15 cellular contexts compared by ENCODE assay signal in the genomic region with DNA sequence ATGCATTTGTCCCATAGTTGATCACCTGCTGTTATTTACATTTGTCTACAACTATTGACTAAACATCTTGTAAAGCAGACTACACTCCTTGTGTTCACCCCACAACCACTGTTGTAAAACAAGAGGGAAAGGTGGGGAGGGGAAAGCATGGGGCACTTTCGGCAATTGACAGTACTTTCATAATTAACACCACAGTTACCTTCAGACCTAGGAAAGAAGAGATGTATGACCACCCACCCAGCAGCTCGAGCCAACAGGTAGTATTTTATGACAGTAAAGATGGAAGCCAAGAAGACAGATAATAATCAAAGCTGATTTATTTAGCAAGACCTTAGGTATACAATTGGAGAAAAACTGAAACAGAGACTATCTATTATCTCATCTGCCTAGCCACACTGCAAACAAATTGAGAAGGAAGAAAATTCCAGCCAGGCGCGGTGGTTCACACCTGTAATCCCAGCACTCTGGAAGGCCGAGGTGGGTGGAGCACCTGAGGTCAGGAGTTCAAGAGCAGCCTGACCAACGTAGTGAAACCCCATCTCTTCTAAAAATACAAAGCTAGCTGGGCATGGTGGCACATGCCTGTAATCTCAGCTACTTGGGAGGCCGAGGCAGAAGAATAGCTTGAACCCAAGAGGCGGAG. TPM values are rescaled to one million over a fixed set of nuclear protein-coding genes. Genes with fewer than 3 reads are reported as not detected.
DNase-seq lines count a peak whose midpoint lies in the region; ATAC-seq and TF ChIP-seq lines count a peak whose summit lies in the region.
"Had no signal": no experiment of that assay in that cellular context is flagged by ENCODE, and none has a peak within 500 bp of the region (broad histone marks: within the 10 kb centered on the region; RNA-seq: fewer than 3 reads in every experiment).

No MANE protein-coding gene starts in this region.

- no peak overlapping the region for H2AFZ ChIP-seq in Karpas-422 (ENCODE audit: low read length)

- peak overlapping the region; percentile 81 for H3K27ac Mint-ChIP-seq in progenitor cell of endocrine pancreas
- H3K27ac Mint-ChIP-seq in effector memory CD8-positive, alpha-beta T cell: peak overlapping the region in 1 of 2 donors; percentile 62
- H3K27ac Mint-ChIP-seq: B cell; CD4-positive, alpha-beta T cell had no signal

- no peaks in the 10 kb centered on the region for H3K9me2 ChIP-seq in Karpas-422 (replicated peaks; ENCODE audit: insufficient read depth, low read length)

- H3K27ac ChIP-seq in right atrium auricular region (no peak overlapping the region), Karpas-422 (ENCODE audit: low read length) (no peak overlapping the region), VCaP (peak overlapping the region; percentile 76)

- H3K27me3 ChIP-seq in right atrium auricular region (no peaks in the 10 kb centered on the region), Karpas-422 (ENCODE audit: low read length) (no peaks in the 10 kb centered on the region)

- H3K36me3 Mint-ChIP-seq in progenitor cell of endocrine pancreas (ENCODE audit: insufficient read depth): peaks cover 6% of the 10 kb centered on the region
- no peaks in the 10 kb centered on the region for H3K36me3 Mint-ChIP-seq in effector memory CD8-positive, alpha-beta T cell (ENCODE audit: insufficient read depth)

- H3K27me3 Mint-ChIP-seq in progenitor cell of endocrine pancreas: no peaks in the 10 kb centered on the region
- H3K27me3 Mint-ChIP-seq in effector memory CD8-positive, alpha-beta T cell: no peaks in the 10 kb centered on the region
- H3K27me3 Mint-ChIP-seq: B cell; CD4-positive, alpha-beta T cell had no signal

- H3K36me3 ChIP-seq in right atrium auricular region: no peaks in the 10 kb centered on the region
- H3K36me3 ChIP-seq in Karpas-422 (ENCODE audit: insufficient read depth, low read length): peaks cover 6% of the 10 kb centered on the region; the same call in 1 of the 2 replicates

- H3K4me3 ChIP-seq in right atrium auricular region: no peak overlapping the region
- no peak overlapping the region for H3K4me3 ChIP-seq in Karpas-422 (ENCODE audit: low read length)

- no peak overlapping the region for H3K9ac ChIP-seq in Karpas-422 (ENCODE audit: low read length)

- no peak overlapping the region for H3K4me3 Mint-ChIP-seq in progenitor cell of endocrine pancreas (ENCODE audit: low read depth)
- no peak overlapping the region for H3K4me3 Mint-ChIP-seq in effector memory CD8-positive, alpha-beta T cell
- H3K4me3 Mint-ChIP-seq: B cell; CD4-positive, alpha-beta T cell had no signal

- TF ChIP-seq CTCF in right atrium auricular region (IDR thresholded peaks at IDR 0.05): no peak
- TF ChIP-seq CTCF in VCaP (conservative IDR thresholded peaks at IDR 0.05): no peak
- TF ChIP-seq CTCF in progenitor cell of endocrine pancreas (IDR thresholded peaks at IDR 0.05; ENCODE audit: unreplicated experiment): no peak

- no peak overlapping the region for H3K4me2 ChIP-seq in Karpas-422 (ENCODE audit: low read depth, low read length, poor library complexity, severe bottlenecking)

- H4K20me1 ChIP-seq in Karpas-422 (ENCODE audit: insufficient read depth, low read depth, low read length): no peaks in the 10 kb centered on the region

- peaks cover 89% of the 10 kb centered on the region for H3K79me2 ChIP-seq in Karpas-422 (ENCODE audit: low read length)

- intact Hi-C loops in Right ventricle myocardium inferior (cut with DNase I): no loop called here

- ATAC-seq in Right ventricle myocardium inferior: no peak
- no peak for ATAC-seq in effector memory CD8-positive, alpha-beta T cell (replicated peaks)

- H3K4me1 Mint-ChIP-seq in progenitor cell of endocrine pancreas (ENCODE audit: low read depth): peaks cover 14% of the 10 kb centered on the region
- H3K4me1 Mint-ChIP-seq in effector memory CD8-positive, alpha-beta T cell (ENCODE audit: low read depth in 2 of 2): peaks cover 11 to 18% of the 10 kb centered on the region in 2 donors

- peaks cover 0 to 5% of the 10 kb centered on the region in 2 donors for H3K4me1 ChIP-seq in right atrium auricular region
- H3K4me1 ChIP-seq in Karpas-422 (ENCODE audit: low read length): 0 out of 2 replicates have a peak, but pooled peaks cover 3% of the 10 kb centered on the region

- H3K9me3 ChIP-seq in right atrium auricular region (no peaks in the 10 kb centered on the region), Karpas-422 (ENCODE audit: low read length) (no peaks in the 10 kb centered on the region)

- DNase-seq in Right ventricle myocardium inferior (ENCODE audit: missing footprints) (peak; percentile 66), right atrium auricular region (ENCODE audit: low spot score) (no peak), Karpas-422 (peak; percentile 29), progenitor cell of endocrine pancreas (ENCODE audit: low spot score, unreplicated experiment) (no peak), SK-N-DZ (ENCODE audit: low spot score) (no peak), NCI-H1694 treated with DMSO at 0.1 percent for 48 hours (lab: John Stamatoyannopoulos, UW) (no peak)
- DNase-seq in effector memory CD8-positive, alpha-beta T cell: no peak
- DNase-seq: CD4-positive, alpha-beta T cell; HCEC 1CT; KG1; NCI-H1048; NCI-H146; SIG-M5 had no signal

- H3K9me3 Mint-ChIP-seq in progenitor cell of endocrine pancreas (ENCODE audit: low read depth): peaks cover 4% of the 10 kb centered on the region
- no peaks in the 10 kb centered on the region for H3K9me3 Mint-ChIP-seq in effector memory CD8-positive, alpha-beta T cell
- H3K9me3 Mint-ChIP-seq: CD4-positive, alpha-beta T cell had no signal

RNA-seq across cellular contexts. Expression of gene HECTD4, which starts 11.2 kb away (rescaled TPM):
- total RNA-seq in Right ventricle myocardium inferior: 22.6 TPM
- 10 to 100 TPM; 14.8 to 16.5 TPM for total RNA-seq in right atrium auricular region
- total RNA-seq in Karpas-422 (2014; rRNA removed; shearing (Covaris generic); ENCODE audit: low replicate concordance): 28.0 and 32.5 TPM in 2 replicates
- total RNA-seq in progenitor cell of endocrine pancreas: 86.7 and 88.8 TPM in 2 replicates
- 13.1 and 14.2 TPM in 2 replicates for polyA plus RNA-seq in SK-N-DZ (2014; cell fraction: cytosol; rRNA removed)
- polyA plus RNA-seq in SK-N-DZ (2014; cell fraction: nucleus; rRNA removed): 22.2 and 48.9 TPM in 2 replicates

RNA-seq across cellular contexts. Expression of gene RPL6, which starts 38.4 kb away (rescaled TPM):
- total RNA-seq in Right ventricle myocardium inferior (646 TPM), right atrium auricular region (100 to 1,000 TPM; 700 to 967 TPM), progenitor cell of endocrine pancreas (1,626 and 1,651 TPM in 2 replicates)
- 2,259 and 2,811 TPM in 2 replicates for total RNA-seq in Karpas-422 (2014; rRNA removed; shearing (Covaris generic); ENCODE audit: low replicate concordance)
- 3,314 and 3,586 TPM in 2 replicates for polyA plus RNA-seq in SK-N-DZ (2014; cell fraction: cytosol; rRNA removed)
- polyA plus RNA-seq in SK-N-DZ (2014; cell fraction: nucleus; rRNA removed): 2,205 and 2,265 TPM in 2 replicates

RNA-seq across cellular contexts. Expression of gene PTPN11, which starts 47.8 kb away (rescaled TPM):
- total RNA-seq in Right ventricle myocardium inferior (114 TPM), right atrium auricular region (10 to 100 TPM; 70.8 to 97.9 TPM), progenitor cell of endocrine pancreas (73.8 and 77.3 TPM in 2 replicates)
- 65.3 and 66.3 TPM in 2 replicates for total RNA-seq in Karpas-422 (2014; rRNA removed; shearing (Covaris generic); ENCODE audit: low replicate concordance)
- polyA plus RNA-seq in SK-N-DZ (2014; cell fraction: cytosol; rRNA removed): 48.0 and 54.3 TPM in 2 replicates
- 26.6 and 30.2 TPM in 2 replicates for polyA plus RNA-seq in SK-N-DZ (2014; cell fraction: nucleus; rRNA removed)

Comparison
In these comparisons a context has a peak if more than half of its experiments do, and no peak if none do; other contexts are left out.
1. DNase-seq: peak in Right ventricle myocardium inferior (single experiment) and Karpas-422 (single experiment); none in right atrium auricular region (single experiment), progenitor cell of endocrine pancreas (single experiment), SK-N-DZ (single experiment), effector memory CD8-positive, alpha-beta T cell (0 of 3) and NCI-H1694 treated with DMSO at 0.1 percent for 48 hours (single experiment).